9 cellular contexts compared by ENCODE assay signal in the genomic region with DNA sequence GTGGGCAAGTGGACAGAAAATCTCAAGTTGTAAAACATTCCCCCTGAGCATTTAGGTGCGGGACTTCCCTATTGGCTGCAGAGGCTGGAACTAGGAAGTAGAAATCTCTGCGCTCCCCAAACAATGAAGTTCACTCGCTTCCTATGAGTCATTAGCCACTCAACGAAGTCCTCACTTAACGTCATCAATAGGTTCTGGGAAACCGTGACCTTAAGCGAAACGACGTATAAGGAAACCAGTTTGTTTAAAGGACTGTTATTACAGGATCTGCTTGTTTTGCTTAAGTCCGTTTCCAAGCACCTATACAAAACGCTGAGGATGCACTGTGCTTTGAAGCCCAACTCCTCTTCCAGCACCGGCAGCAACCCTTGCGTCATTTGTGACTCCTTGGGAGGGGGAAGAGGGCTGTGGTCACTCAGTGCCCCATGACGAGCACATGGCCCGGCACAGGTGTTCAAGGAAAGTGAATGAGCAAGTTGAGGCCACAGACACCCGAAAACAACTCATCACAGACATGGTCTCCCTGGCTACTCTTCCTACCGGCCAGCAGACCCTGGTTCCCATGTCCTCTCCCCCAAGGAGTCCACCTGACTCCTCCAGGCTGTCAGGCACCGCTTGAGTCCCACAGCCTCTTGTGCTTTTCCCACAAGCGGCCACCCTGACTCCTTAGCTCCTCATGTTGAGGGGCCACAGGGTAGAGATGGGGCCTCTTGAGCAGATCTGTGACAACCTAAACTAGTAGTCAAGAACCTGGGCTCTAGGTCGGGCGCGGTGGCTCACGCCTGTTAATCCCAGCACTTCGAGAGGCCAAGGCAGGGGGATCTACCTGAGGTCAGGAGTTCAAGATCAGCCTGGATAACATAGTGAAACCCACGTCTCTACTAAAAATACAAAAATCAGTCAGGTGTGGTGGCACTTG. TPM values are rescaled to one million over a fixed set of nuclear protein-coding genes. Genes with fewer than 3 reads are reported as not detected.
A peak's percentile ranks its signal among the peaks of the same experiment; 100 is the strongest.
DNase-seq lines count a peak whose midpoint lies in the region; ATAC-seq and TF ChIP-seq lines count a peak whose summit lies in the region.
"Had no signal": no experiment of that assay in that cellular context is flagged by ENCODE, and none has a peak within 500 bp of the region (broad histone marks: within the 10 kb centered on the region; RNA-seq: fewer than 3 reads in every experiment).

No MANE protein-coding gene starts in this region.

- WGBS in mesodermal cell (ENCODE audit: insufficient coverage in 2 of 2), 2 experiments: 83 to 87% methylated on average over 15 to 21 of the region's 25 CpGs
- WGBS in transverse colon (ENCODE audit: low coverage in 1 of 2), 2 donors: 31 to 44% methylated on average over 5 to 25 of the region's 25 CpGs

- intact Hi-C loops in transverse colon (cut with DNase I; ENCODE audit: low total_unique reads): no loop called here

- H3K9me3 ChIP-seq in mesodermal cell (ENCODE audit: control insufficient read depth, low read length) (no peaks in the 10 kb centered on the region), transverse colon (no peaks in the 10 kb centered on the region)

- peak; percentile 82 for DNase-seq in ELF-1 (ENCODE audit: low read depth, low spot score)
- DNase-seq in T follicular helper cell (ENCODE audit: low read depth): peak; percentile 50
- DNase-seq in brain pericyte (ENCODE audit: low read depth, low spot score): peak; percentile 97
- DNase-seq in transverse colon: peak; percentile 59
- DNase-seq in NK-92 (lab: John Stamatoyannopoulos, UW; ENCODE audit: unreplicated experiment): no peak

- ATAC-seq in HG03571 (IDR thresholded peaks at IDR 0.05; ENCODE audit: unreplicated experiment) (peak; percentile 50), HG02981 (IDR thresholded peaks at IDR 0.05; ENCODE audit: unreplicated experiment) (no peak)

- peak; percentile 20 for TF ChIP-seq POLR2A in transverse colon (IDR thresholded peaks at IDR 0.05)

- peak; percentile 59 for TF ChIP-seq EP300 in transverse colon (IDR thresholded peaks at IDR 0.05; ENCODE audit: low read depth)

- in situ Hi-C loops in transverse colon (cut with MboI; ENCODE audit: low pct_ligation_motif_present in 1 of 4, low pct_unique_long_range_greater_than_20kb in 1 of 4, low sequenced_read_pairs in 3 of 4): loop anchor here in 1 of 4 donors (25.0 kb wide), 1 partner anchor 106 kb away; a partner anchor contains a TSS

- peak overlapping the region; percentile 87 for H3K27ac ChIP-seq in mesodermal cell (ENCODE audit: low read depth, low read length, severe bottlenecking)
- H3K27ac ChIP-seq in transverse colon: peak overlapping the region; percentile 49 to 88 (median 78)
- H3K27ac ChIP-seq: VCaP had no signal

- peaks cover 39% of the 10 kb centered on the region for H3K36me3 ChIP-seq in mesodermal cell (ENCODE audit: control insufficient read depth, insufficient read depth, low read length)
- H3K36me3 ChIP-seq in transverse colon: peaks cover 0 to 26% (median 10%) of the 10 kb centered on the region in 4 donors

- no peaks in the 10 kb centered on the region for H3K27me3 ChIP-seq in transverse colon

- H3K4me1 ChIP-seq in mesodermal cell (ENCODE audit: control insufficient read depth, insufficient read depth, low read length, poor library complexity, severe bottlenecking): peaks cover 33% of the 10 kb centered on the region
- peaks cover 14 to 40% (median 32%) of the 10 kb centered on the region in 4 donors for H3K4me1 ChIP-seq in transverse colon

- H3K4me3 ChIP-seq in mesodermal cell (ENCODE audit: extremely low read depth, insufficient read depth, low read length, poor library complexity, severe bottlenecking) (no peak overlapping the region), transverse colon (no peak overlapping the region)

- TF ChIP-seq CTCF in transverse colon (IDR thresholded peaks at IDR 0.05): no peak

RNA-seq across cellular contexts. Expression of a gene that starts 4.8 kb away (rescaled TPM):
- 2,563 TPM for polyA plus RNA-seq in mesodermal cell (2013, experiment 1 of 2)
- polyA plus RNA-seq in mesodermal cell (2013, experiment 2 of 2): 2,222 TPM
- total RNA-seq in transverse colon: 1,000 to 10,000 TPM in 3 of 4 donors, 100 to 1,000 TPM in 1; 718 to 1,665 (median 1,335) TPM

RNA-seq across cellular contexts. Expression of a gene that starts 14.4 kb away (rescaled TPM):
- 105 TPM for polyA plus RNA-seq in mesodermal cell (2013, experiment 1 of 2)
- 91.6 TPM for polyA plus RNA-seq in mesodermal cell (2013, experiment 2 of 2)
- total RNA-seq in transverse colon: 100 to 1,000 TPM in 3 of 4 donors, 10 to 100 TPM in 1; 97.1 to 161 (median 125) TPM

RNA-seq across cellular contexts. Expression of a gene that starts 18.5 kb away (rescaled TPM):
- 49.7 TPM for polyA plus RNA-seq in mesodermal cell (2013, experiment 1 of 2)
- 42.2 TPM for polyA plus RNA-seq in mesodermal cell (2013, experiment 2 of 2)
- total RNA-seq in transverse colon: 10 to 100 TPM in 2 of 4 donors, 1 to 10 TPM in 2; 6.1 to 27.7 (median 11.9) TPM

RNA-seq across cellular contexts. Expression of a gene that starts 24.3 kb away (rescaled TPM):
- polyA plus RNA-seq in mesodermal cell (2013, experiment 1 of 2): 19.8 TPM
- 13.8 TPM for polyA plus RNA-seq in mesodermal cell (2013, experiment 2 of 2)
- total RNA-seq in transverse colon: 100 to 1,000 TPM; 280 to 924 (median 309) TPM

RNA-seq across cellular contexts. Expression of a gene that starts 39.8 kb away (rescaled TPM):
- polyA plus RNA-seq in mesodermal cell (2013, experiment 1 of 2): 20.7 TPM
- 17.8 TPM for polyA plus RNA-seq in mesodermal cell (2013, experiment 2 of 2)
- 10 to 100 TPM; 22.8 to 37.4 (median 27.8) TPM for total RNA-seq in transverse colon
